ENCODE assay signal across 12 cellular contexts in genomic region chrX:143437439-143437838, GRCh38.
DNase-seq lines count a peak whose midpoint lies in the region; ATAC-seq and TF ChIP-seq lines count a peak whose summit lies in the region.
"Had no signal": no experiment of that assay in that cellular context is flagged by ENCODE, and none has a peak within 500 bp of the region (broad histone marks: within the 10 kb centered on the region; RNA-seq: fewer than 3 reads in every experiment).

No MANE protein-coding gene starts in this region.

- H3K4me1 ChIP-seq in mammary epithelial cell (ENCODE audit: insufficient read depth, low read length) (no peaks in the 10 kb centered on the region), colonic mucosa (no peaks in the 10 kb centered on the region)

- dilution Hi-C loops in mammary epithelial cell (cut with HindIII; ENCODE audit: low sequenced_read_pairs): no loop called here

- H3K79me2 ChIP-seq in mammary epithelial cell (ENCODE audit: insufficient read depth, low read length): no peaks in the 10 kb centered on the region

- no peak overlapping the region for H2AFZ ChIP-seq in mammary epithelial cell (ENCODE audit: low read depth, low read length)

- no peak overlapping the region for H3K9ac ChIP-seq in mammary epithelial cell (ENCODE audit: insufficient read depth, low read length)
- no peak overlapping the region for H3K9ac ChIP-seq in colonic mucosa (ENCODE audit: low read depth in 2 of 2, low read length in 2 of 2)

- H3K4me1 Mint-ChIP-seq in MCF 10A (ENCODE audit: insufficient read depth, unreplicated experiment): no peaks in the 10 kb centered on the region
- no peaks in the 10 kb centered on the region for H3K4me1 Mint-ChIP-seq in naive thymus-derived CD8-positive, alpha-beta T cell

- no peaks in the 10 kb centered on the region for H3K36me3 Mint-ChIP-seq in MCF 10A (ENCODE audit: insufficient read depth, unreplicated experiment)
- H3K36me3 Mint-ChIP-seq in naive thymus-derived CD8-positive, alpha-beta T cell: peaks cover 0 to 4% (median 0%) of the 10 kb centered on the region in 3 donors

- H3K27ac ChIP-seq in mammary epithelial cell (ENCODE audit: insufficient read depth, low read depth, low read length): no peak overlapping the region
- no peak overlapping the region for H3K27ac ChIP-seq in colonic mucosa

- H3K9me3 ChIP-seq in mammary epithelial cell (replicated peaks; ENCODE audit: insufficient read depth, low read length): peaks cover 4% of the 10 kb centered on the region
- no peaks in the 10 kb centered on the region for H3K9me3 ChIP-seq in colonic mucosa

- no peak for ATAC-seq in naive thymus-derived CD8-positive, alpha-beta T cell
- ATAC-seq in GM21717 (IDR thresholded peaks at IDR 0.05; ENCODE audit: unreplicated experiment): no peak
- ATAC-seq: K562 had no signal

- DNase-seq in MCF 10A (ENCODE audit: unreplicated experiment): peak; percentile 52
- DNase-seq in mammary epithelial cell: no peak
- peak; percentile 29 for DNase-seq in NCI-H345 treated with DMSO at 0.1 percent for 48 hours (lab: John Stamatoyannopoulos, UW; ENCODE audit: unreplicated experiment)
- no peak for DNase-seq in colonic mucosa
- peak; percentile 15 for DNase-seq in superior temporal gyrus (ENCODE audit: extremely low spot score)
- no peak for DNase-seq in naive thymus-derived CD8-positive, alpha-beta T cell
- DNase-seq in amygdala (lab: John Stamatoyannopoulos, UW): no peak
- DNase-seq: activated CD4-positive, alpha-beta T cell treated with anti-CD3 and anti-CD28 coated beads, Interleukin-2, amount 50 U/mL, for 4 hours; CD4-positive, alpha-beta T cell; dermis blood vessel endothelial cell had no signal

- BruUV-seq in MCF 10A (replicated peaks; lab: Mats Ljungman, UMichigan) (no TSS peak), mammary epithelial cell (replicated peaks; lab: Mats Ljungman, UMichigan) (no TSS peak)

- H4K20me1 ChIP-seq in mammary epithelial cell (ENCODE audit: insufficient read depth, low read length): no peaks in the 10 kb centered on the region

- H3K36me3 ChIP-seq in mammary epithelial cell (ENCODE audit: insufficient read depth, low read length) (no peaks in the 10 kb centered on the region), colonic mucosa (no peaks in the 10 kb centered on the region)

- intact Hi-C loops in MCF 10A (cut with micrococcal nuclease) (loop anchor here (1.0 to 5.0 kb wide), 2 partner anchors 227 to 1755 kb away; no protein-coding TSS in a partner anchor), mammary epithelial cell (cut with micrococcal nuclease) (no loop called here), colonic mucosa (cut with DNase I) (no loop called here)

- H3K4me2 ChIP-seq in mammary epithelial cell (ENCODE audit: insufficient read depth, low read depth, low read length): no peak overlapping the region

- in situ Hi-C loops in mammary epithelial cell (cut with MboI; ENCODE audit: low sequenced_read_pairs in 2 of 2): no loop called here

- H3K27me3 Mint-ChIP-seq in MCF 10A (ENCODE audit: insufficient read depth, unreplicated experiment): no peaks in the 10 kb centered on the region
- no peaks in the 10 kb centered on the region for H3K27me3 Mint-ChIP-seq in naive thymus-derived CD8-positive, alpha-beta T cell
- H3K27me3 Mint-ChIP-seq: CD4-positive, alpha-beta T cell had no signal

- no peak overlapping the region for H3K4me3 ChIP-seq in mammary epithelial cell (replicated peaks in 1 of 3; ENCODE audit: insufficient read depth in 1 of 3, low read depth in 2 of 3, low read length in 3 of 3)
- H3K4me3 ChIP-seq in colonic mucosa: no peak overlapping the region
- H3K4me3 ChIP-seq: K562 had no signal

- POLR2A ChIA-PET in MCF 10A (lab: Yijun Ruan, JAX): interaction anchor here (1.2 kb wide), 1 partner anchor 187 kb away, joined by 3 read pairs; no protein-coding TSS in a partner anchor
- POLR2A ChIA-PET in naive thymus-derived CD8-positive, alpha-beta T cell (lab: Charles Lee): no interaction called here

- WGBS in mammary epithelial cell (ENCODE audit: low coverage, missing lambda C conversion rate): 35% methylated on average over 7 of the region's 7 CpGs

- TF ChIP-seq CTCF in MCF 10A (IDR thresholded peaks at IDR 0.05; ENCODE audit: unreplicated experiment): peak; percentile 51
- TF ChIP-seq CTCF in mammary epithelial cell (conservative IDR thresholded peaks at IDR 0.05 in 1 of 2, IDR thresholded peaks at IDR 0.05 in 1 of 2; ENCODE audit: extremely low read depth in 1 of 2, insufficient read depth in 1 of 2, low read depth in 1 of 2, low read length in 2 of 2): peak in 1 of 2 donors; percentile 9
- peak; percentile 20 for TF ChIP-seq CTCF in colonic mucosa (IDR thresholded peaks at IDR 0.05)

- no peak overlapping the region for H3K4me3 Mint-ChIP-seq in MCF 10A (ENCODE audit: unreplicated experiment)
- no peak overlapping the region for H3K4me3 Mint-ChIP-seq in naive thymus-derived CD8-positive, alpha-beta T cell
- H3K4me3 Mint-ChIP-seq: CD4-positive, alpha-beta T cell had no signal

- H3K27ac Mint-ChIP-seq in MCF 10A (ENCODE audit: low read depth, unreplicated experiment): no peak overlapping the region
- H3K27ac Mint-ChIP-seq in naive thymus-derived CD8-positive, alpha-beta T cell: no peak overlapping the region
- H3K27ac Mint-ChIP-seq: CD4-positive, alpha-beta T cell had no signal

- CTCF ChIA-PET in MCF 10A (lab: Yijun Ruan, JAX): interaction anchor here (0.6 to 1.5 kb wide), 7 partner anchors 9 to 358 kb away, joined by 3 to 7 read pairs (median 4); no protein-coding TSS in a partner anchor
- CTCF ChIA-PET in mammary epithelial cell (lab: Charles Lee; ENCODE audit: low non-redundant PET): interaction anchor here (0.7 kb wide), 1 partner anchor 1862 kb away, joined by 3 read pairs; no protein-coding TSS in a partner anchor

- peaks cover 7% of the 10 kb centered on the region for H3K9me3 Mint-ChIP-seq in MCF 10A (ENCODE audit: unreplicated experiment)
- peaks cover 0 to 15% (median 5%) of the 10 kb centered on the region in 9 donors for H3K9me3 Mint-ChIP-seq in naive thymus-derived CD8-positive, alpha-beta T cell
- H3K9me3 Mint-ChIP-seq: CD4-positive, alpha-beta T cell had no signal

- H3K27me3 ChIP-seq in mammary epithelial cell (ENCODE audit: insufficient read depth, low read length) (no peaks in the 10 kb centered on the region), colonic mucosa (no peaks in the 10 kb centered on the region)

Comparison
In these comparisons a context has a peak if more than half of its experiments do, and no peak if none do; other contexts are left out.
1. DNase-seq: peak in MCF 10A (single experiment), NCI-H345 treated with DMSO at 0.1 percent for 48 hours (single experiment) and superior temporal gyrus (single experiment); none in mammary epithelial cell (single experiment), colonic mucosa (single experiment), naive thymus-derived CD8-positive, alpha-beta T cell (0 of 10) and amygdala (0 of 56).